Comparison of ENCODE assay signal across 7 cellular contexts in genomic region chr13:44437356-44438233, GRCh38.
DNase-seq lines count a peak whose midpoint lies in the region; ATAC-seq, FAIRE-seq and TF ChIP-seq lines count a peak whose summit lies in the region.

No MANE protein-coding gene starts in this region.

- ATAC-seq in T-helper 17 cell: peak; percentile 42
- no peak for ATAC-seq in HG02981 (IDR thresholded peaks at IDR 0.05; ENCODE audit: unreplicated experiment)

- peak overlapping the region; percentile 67 for H3K4me3 ChIP-seq in fibroblast of mammary gland (ENCODE audit: control insufficient read depth, low read depth, low read length)
- H3K4me3 ChIP-seq in osteoblast (ENCODE audit: insufficient read depth, low read length): peak overlapping the region; percentile 84

- no peaks in the 10 kb centered on the region for H3K9me3 ChIP-seq in T-helper 17 cell (ENCODE audit: control insufficient read depth, low read length, poor library complexity, severe bottlenecking)
- no peaks in the 10 kb centered on the region for H3K9me3 ChIP-seq in osteoblast (ENCODE audit: low read depth, low read length)

- peak; percentile 98 for FAIRE-seq in G401.6 (lab: Jason Lieb, UNC)

- H3K27ac ChIP-seq in osteoblast (ENCODE audit: low read depth, low read length): peak overlapping the region; percentile 81

- H3K4me1 Mint-ChIP-seq in T-helper 17 cell: peaks cover 18% of the 10 kb centered on the region

- peaks cover 20% of the 10 kb centered on the region for H3K36me3 ChIP-seq in osteoblast (ENCODE audit: insufficient read depth, low read length)

- peak; percentile 48 for DNase-seq in M059J (ENCODE audit: low read depth)
- DNase-seq in T-helper 17 cell: no peak
- DNase-seq in fibroblast of mammary gland (ENCODE audit: low read depth): peak; percentile 67
- DNase-seq in osteoblast (ENCODE audit: insufficient read length, low spot score, missing footprints): no peak
- DNase-seq in stimulated activated CD4-positive, alpha-beta T cell treated with anti-CD3 and anti-CD28 coated beads, Interleukin-2, amount 100 ng/mL, for 48 hours: no peak

- peaks cover 50% of the 10 kb centered on the region for H3K79me2 ChIP-seq in osteoblast (ENCODE audit: insufficient read depth, low read length)

- no peak overlapping the region for H2AFZ ChIP-seq in osteoblast (ENCODE audit: low read length)

- peaks cover 29% of the 10 kb centered on the region for H3K4me1 ChIP-seq in osteoblast (ENCODE audit: insufficient read depth, low read length)

- H3K36me3 Mint-ChIP-seq in T-helper 17 cell (ENCODE audit: low read depth): peaks cover 2% of the 10 kb centered on the region

- peaks cover 46% of the 10 kb centered on the region for H4K20me1 ChIP-seq in osteoblast (ENCODE audit: insufficient read depth, low read length)

- H3K27ac Mint-ChIP-seq in T-helper 17 cell: peak overlapping the region; percentile 32

- TF ChIP-seq CTCF in fibroblast of mammary gland (conservative IDR thresholded peaks at IDR 0.05; ENCODE audit: control insufficient read depth, insufficient read depth, low read depth, low read length) (peak; percentile 40), osteoblast (IDR thresholded peaks at IDR 0.05; ENCODE audit: extremely low read depth, low read depth, low read length) (peak; percentile 51)

- peaks cover 4% of the 10 kb centered on the region for H3K27me3 Mint-ChIP-seq in T-helper 17 cell

- peak overlapping the region; percentile 74 for H3K4me2 ChIP-seq in osteoblast (ENCODE audit: insufficient read depth, low read length)

- no peaks in the 10 kb centered on the region for H3K27me3 ChIP-seq in osteoblast (ENCODE audit: insufficient read depth, low read length)

- H3K4me3 Mint-ChIP-seq in T-helper 17 cell: peak overlapping the region; percentile 90

Comparison
In these comparisons a context has a peak if more than half of its experiments do, and no peak if none do; other contexts are left out.
1. DNase-seq: peak in M059J (single experiment) and fibroblast of mammary gland (single experiment); none in T-helper 17 cell (0 of 3), osteoblast (single experiment) and stimulated activated CD4-positive, alpha-beta T cell treated with anti-CD3 and anti-CD28 coated beads, Interleukin-2, amount 100 ng/mL, for 48 hours (0 of 2).